Comparison of ENCODE assay signal across 16 cellular contexts in genomic region chr22:29053048-29053702, GRCh38. TPM values are rescaled to one million over a fixed set of nuclear protein-coding genes. Genes with fewer than 3 reads are reported as not detected.
A peak's percentile ranks its signal among the peaks of the same experiment; 100 is the strongest.
DNase-seq lines count a peak whose midpoint lies in the region; ATAC-seq and TF ChIP-seq lines count a peak whose summit lies in the region.
"Had no signal": no experiment of that assay in that cellular context is flagged by ENCODE, and none has a peak within 500 bp of the region (broad histone marks: within the 10 kb centered on the region; RNA-seq: fewer than 3 reads in every experiment).

No MANE protein-coding gene starts in this region.

- 90 to 94% (median 93%) methylated on average over 8 of the region's 8 CpGs for WGBS in spleen, 5 donors
- 95% methylated on average over 8 of the region's 8 CpGs for WGBS in heart right ventricle, 2 donors

- peaks cover 3% of the 10 kb centered on the region for H3K27me3 Mint-ChIP-seq in brain
- H3K27me3 Mint-ChIP-seq in nephron progenitor cell (ENCODE audit: low read depth, poor library complexity): peaks cover 5% of the 10 kb centered on the region
- H3K27me3 Mint-ChIP-seq: CD8-positive, alpha-beta memory T cell had no signal

- H3K4me1 ChIP-seq in spleen: no peaks in the 10 kb centered on the region
- no peaks in the 10 kb centered on the region for H3K4me1 ChIP-seq in heart right ventricle
- H3K4me1 ChIP-seq: HAP-1 had no signal

- TF ChIP-seq CTCF in brain (conservative IDR thresholded peaks at IDR 0.05) (no peak), nephron progenitor cell (IDR thresholded peaks at IDR 0.05) (no peak), spleen (IDR thresholded peaks at IDR 0.05 in 8 of 11, conservative IDR thresholded peaks at IDR 0.05 in 3 of 11) (no peak), heart right ventricle (IDR thresholded peaks at IDR 0.05) (no peak)

- H3K27ac Mint-ChIP-seq in brain: peak overlapping the region in 3 of 5 experiments; percentile 15 to 33 (median 32)
- peak overlapping the region; percentile 84 for H3K27ac Mint-ChIP-seq in nephron progenitor cell

- TF ChIP-seq POLR2A in spleen (IDR thresholded peaks at IDR 0.05): no peak

- H3K4me3 Mint-ChIP-seq in brain (no peak overlapping the region), nephron progenitor cell (no peak overlapping the region)
- H3K4me3 Mint-ChIP-seq: CD8-positive, alpha-beta memory T cell had no signal

- H3K9me3 Mint-ChIP-seq in brain: no peaks in the 10 kb centered on the region
- no peaks in the 10 kb centered on the region for H3K9me3 Mint-ChIP-seq in nephron progenitor cell

- intact Hi-C loops in spleen (cut with DNase I; ENCODE audit: low total_unique reads) (no loop called here), heart right ventricle (cut with DNase I) (loop anchor here in 1 of 10 donors (10.0 kb wide), 1 partner anchor 202 kb away; no protein-coding TSS in a partner anchor)

- H3K4me3 ChIP-seq in spleen: no peak overlapping the region
- no peak overlapping the region for H3K4me3 ChIP-seq in heart right ventricle
- H3K4me3 ChIP-seq: BLaER1, GM23248, HAP-1 had no signal

- H3K36me3 ChIP-seq in spleen (peaks cover 0 to 29% (median 12%) of the 10 kb centered on the region in 6 donors), heart right ventricle (peaks cover 0 to 30% (median 8%) of the 10 kb centered on the region in 9 donors)

- H3K27ac ChIP-seq in spleen: no peak overlapping the region
- no peak overlapping the region for H3K27ac ChIP-seq in heart right ventricle
- H3K27ac ChIP-seq: 22Rv1, BLaER1, GM23248 had no signal

- H3K36me3 Mint-ChIP-seq in brain: peaks cover 9% of the 10 kb centered on the region
- peaks cover 24% of the 10 kb centered on the region for H3K36me3 Mint-ChIP-seq in nephron progenitor cell (ENCODE audit: low read depth)

- peaks cover 25% of the 10 kb centered on the region for H3K4me1 Mint-ChIP-seq in brain
- peaks cover 24% of the 10 kb centered on the region for H3K4me1 Mint-ChIP-seq in nephron progenitor cell
- H3K4me1 Mint-ChIP-seq: CD8-positive, alpha-beta memory T cell had no signal

- no peaks in the 10 kb centered on the region for H3K27me3 ChIP-seq in spleen (replicated peaks in 1 of 7)
- H3K27me3 ChIP-seq in heart right ventricle: no peaks in the 10 kb centered on the region
- H3K27me3 ChIP-seq: BLaER1 had no signal

- no peaks in the 10 kb centered on the region for H3K9me3 ChIP-seq in spleen
- H3K9me3 ChIP-seq in heart right ventricle: no peaks in the 10 kb centered on the region
- H3K9me3 ChIP-seq: BLaER1, HAP-1 had no signal

- ATAC-seq in HG02763 (IDR thresholded peaks at IDR 0.05; ENCODE audit: unreplicated experiment) (no peak), GM21528 (IDR thresholded peaks at IDR 0.05; ENCODE audit: low FRiP score, unreplicated experiment) (no peak), heart right ventricle (no peak)

- DNase-seq in NCI-H2171 treated with DMSO at 0.1 percent for 48 hours (lab: John Stamatoyannopoulos, UW) (peak; percentile 35), NCI-H2171 (lab: John Stamatoyannopoulos, UW) (no peak), nephron progenitor cell (no peak), spleen (peak; percentile 41), heart right ventricle (no peak)
- DNase-seq: AML-193; CD8-positive, alpha-beta memory T cell; DMS53; GM23248; IMR-90 had no signal

RNA-seq across cellular contexts. Expression of gene C22orf31, which starts 8.5 kb away (rescaled TPM):
- polyA plus RNA-seq in brain (ENCODE audit: insufficient read depth, low read depth, low replicate concordance) (0.36 TPM), spleen (not detected), heart right ventricle (not detected)
- total RNA-seq in spleen (not detected), heart right ventricle (under 1 TPM in 1 of 10 donors, not detected in 9; 0.24 TPM)
- total RNA-seq: CD8-positive, alpha-beta memory T cell; GM23248; IMR-90 had no signal
- polyA plus RNA-seq: CD8-positive, alpha-beta memory T cell; GM23248; IMR-90 had no signal

RNA-seq across cellular contexts. Expression of gene KREMEN1, which starts 19.7 kb away (rescaled TPM):
- polyA plus RNA-seq in brain (ENCODE audit: insufficient read depth, low read depth, low replicate concordance) (50.5 TPM), spleen (1 to 10 TPM; 1.5 to 4.7 (median 2.2) TPM), heart right ventricle (10 to 100 TPM in 1 of 2 donors, 1 to 10 TPM in 1; 7.4 to 14.9 TPM)
- total RNA-seq in spleen (10 to 100 TPM; 15.0 to 41.3 (median 29.0) TPM), heart right ventricle (10 to 100 TPM; 16.1 to 46.3 (median 37.5) TPM)
- polyA plus RNA-seq: CD8-positive, alpha-beta memory T cell had no signal

Comparison
In these comparisons a context has a peak if more than half of its experiments do, and no peak if none do; other contexts are left out.
1. DNase-seq: peak in NCI-H2171 treated with DMSO at 0.1 percent for 48 hours (single experiment) and spleen (single experiment); none in NCI-H2171 (single experiment), nephron progenitor cell (single experiment) and heart right ventricle (0 of 2).